ENCODE assay signal across 9 cellular contexts in genomic region chr14:96592591-96593388, GRCh38.
DNase-seq lines count a peak whose midpoint lies in the region; ATAC-seq, FAIRE-seq and TF ChIP-seq lines count a peak whose summit lies in the region.
"Had no signal": no experiment of that assay in that cellular context is flagged by ENCODE, and none has a peak within 500 bp of the region (broad histone marks: within the 10 kb centered on the region; RNA-seq: fewer than 3 reads in every experiment).

No MANE protein-coding gene starts in this region.

- H3K79me1 ChIP-seq in neuronal stem cell (ENCODE audit: low read depth, low read length) = no peaks in the 10 kb centered on the region

- peak overlapping the region; percentile 84 for H3K18ac ChIP-seq in neuronal stem cell (ENCODE audit: low read length)

- peak overlapping the region; percentile 28 for H3K23ac ChIP-seq in neuronal stem cell (ENCODE audit: low read depth, low read length, poor library complexity)

- H2BK120ac ChIP-seq in neuronal stem cell (ENCODE audit: low read depth, low read length) = peak overlapping the region; percentile 25

- CTCF ChIA-PET in A549 (lab: Yijun Ruan, JAX) = interaction anchor here (0.7 kb wide), 1 partner anchor 149 kb away, joined by 3 read pairs; no protein-coding TSS in a partner anchor

- peak overlapping the region; percentile 18 for H2BK15ac ChIP-seq in neuronal stem cell (ENCODE audit: low read length)

- H2BK12ac ChIP-seq in neuronal stem cell (ENCODE audit: low read length) = no peak overlapping the region

- peak overlapping the region; percentile 52 to 79; a peak in 5 of 6 replicates for H3K27ac ChIP-seq in A549
- no peak overlapping the region for H3K27ac ChIP-seq in neuronal stem cell (replicated peaks; ENCODE audit: low read length)
- H3K27ac ChIP-seq in tibial artery = no peak overlapping the region

- H3K4me1 ChIP-seq in A549 (peaks cover 6% of the 10 kb centered on the region; the same call in 1 of the 3 replicates), neuronal stem cell (ENCODE audit: control insufficient read depth in 2 of 2, insufficient read depth in 1 of 2, low read depth in 1 of 2, low read length in 2 of 2) (peaks cover 4 to 5% of the 10 kb centered on the region in 2 donors), tibial artery (peaks cover 0 to 8% (median 8%) of the 10 kb centered on the region in 4 donors)

- H2AK5ac ChIP-seq in neuronal stem cell (ENCODE audit: low read depth, low read length) = peak overlapping the region; percentile 32

- H3K4me3 ChIP-seq in A549 (peak overlapping the region; percentile 54), neuronal stem cell (ENCODE audit: low read length in 2 of 2) (peak overlapping the region in 1 of 2 donors; percentile 75), tibial artery (peak overlapping the region; percentile 7 to 32)

- no peak for TF ChIP-seq RAD21 in A549 (conservative IDR thresholded peaks at IDR 0.05 in 1 of 2, IDR thresholded peaks at IDR 0.05 in 1 of 2)

- H3K27me3 ChIP-seq in neuronal stem cell (ENCODE audit: control insufficient read depth in 3 of 3, insufficient read depth in 3 of 3, low read depth in 1 of 3, low read length in 3 of 3) = peaks cover 0 to 5% (median 5%) of the 10 kb centered on the region in 3 experiments
- H3K27me3 ChIP-seq in tibial artery = peaks cover 0 to 33% of the 10 kb centered on the region in 2 donors

- no peak overlapping the region for H2AFZ ChIP-seq in neuronal stem cell (ENCODE audit: low read length)

- no peak for FAIRE-seq in A549 (lab: Jason Lieb, UNC)
- FAIRE-seq: islet of Langerhans had no signal

- no peak overlapping the region for H4K91ac ChIP-seq in neuronal stem cell (ENCODE audit: low read depth, low read length, poor library complexity)

- no peaks in the 10 kb centered on the region for H3K36me3 ChIP-seq in neuronal stem cell (replicated peaks in 1 of 2; ENCODE audit: control insufficient read depth in 2 of 2, insufficient read depth in 2 of 2, low read length in 2 of 2)
- H3K36me3 ChIP-seq in tibial artery = no peaks in the 10 kb centered on the region

- H3K9ac ChIP-seq in neuronal stem cell (ENCODE audit: low read depth, low read length, poor library complexity) = no peak overlapping the region

- H3K14ac ChIP-seq in neuronal stem cell (ENCODE audit: low read length) = peak overlapping the region; percentile 26

- TF ChIP-seq CTCF in A549 (IDR thresholded peaks at IDR 0.05) (no peak), tibial artery (IDR thresholded peaks at IDR 0.05) (no peak)

- 15% methylated on average over 32 of the region's 54 CpGs for WGBS in A549 (ENCODE audit: missing lambda C conversion rate)
- WGBS in neuronal stem cell (ENCODE audit: extremely low coverage in 2 of 2, insufficient read length in 2 of 2, insufficient replicate concordance in 1 of 2), 2 donors = no CpG with 5 or more reads among the region's 54 CpGs

- no peak overlapping the region for H4K8ac ChIP-seq in neuronal stem cell (ENCODE audit: low read depth, low read length)

- peak; percentile 44 for TF ChIP-seq POLR2A in A549 (IDR thresholded peaks at IDR 0.05; ENCODE audit: low read length)

- ATAC-seq in A549 (peak; percentile 86 to 97), GM19467 (IDR thresholded peaks at IDR 0.05; ENCODE audit: unreplicated experiment) (peak; percentile 80)

- H3K9me3 ChIP-seq in A549 = no peaks in the 10 kb centered on the region
- H3K9me3 ChIP-seq in neuronal stem cell (replicated peaks in 1 of 2; ENCODE audit: control insufficient read depth in 2 of 2, insufficient read depth in 1 of 2, low read depth in 1 of 2, low read length in 2 of 2) = no peaks in the 10 kb centered on the region
- H3K9me3 ChIP-seq in tibial artery = no peaks in the 10 kb centered on the region

- no peak overlapping the region for H3K4ac ChIP-seq in neuronal stem cell (ENCODE audit: low read length)

- no peak for TF ChIP-seq EP300 in A549 (IDR thresholded peaks at IDR 0.05)

- H2BK5ac ChIP-seq in neuronal stem cell (ENCODE audit: low read length) = no peak overlapping the region

- H3K4me2 ChIP-seq in A549 (peak overlapping the region; percentile 96), neuronal stem cell (ENCODE audit: insufficient read depth, low read length, poor library complexity, severe bottlenecking) (peak overlapping the region; percentile 36)

- DNase-seq in A549 (ENCODE audit: low read depth in 1 of 2, low spot score in 1 of 2) (peak; percentile 45 to 89), HuH-7.5 (ENCODE audit: low spot score) (peak; percentile 33), fibroblast of peridontal ligament (ENCODE audit: extremely low read depth) (peak; percentile 13), neuronal stem cell (ENCODE audit: low spot score) (peak; percentile 26), tibial artery (no peak), NOMO-1 treated with dmso at 0.1 percent for 144 hours (lab: John Stamatoyannopoulos, UW; ENCODE audit: unreplicated experiment) (no peak)
- peak; percentile 77 to 83 for DNase-seq in activated T-cell treated with anti-CD3 and anti-CD28 coated beads, Interleukin-2, amount 50 U/mL, for 48 hours

- intact Hi-C loops in tibial artery (cut with DNase I; ENCODE audit: low total_unique reads) = no loop called here

- POLR2A ChIA-PET in A549 (lab: Yijun Ruan, JAX) = no interaction called here

TF ChIP-seq in A549, 52 proteins besides CTCF, POLR2A, EP300 and RAD21:
- TF ChIP-seq CBX8 (IDR thresholded peaks at IDR 0.05) = no peak
- TF ChIP-seq, protein P1, sequence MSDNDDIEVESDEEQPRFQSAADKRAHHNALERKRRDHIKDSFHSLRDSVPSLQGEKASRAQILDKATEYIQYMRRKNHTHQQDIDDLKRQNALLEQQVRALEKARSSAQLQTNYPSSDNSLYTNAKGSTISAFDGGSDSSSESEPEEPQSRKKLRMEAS (IDR thresholded peaks at IDR 0.05) = peak; percentile 73
- peak; percentile 39; the same call in 1 of the 2 replicates for TF ChIP-seq PHF8 (IDR thresholded peaks at IDR 0.05; ENCODE audit: borderline replicate concordance, low read depth)
- TF ChIP-seq RFX5 (IDR thresholded peaks at IDR 0.05) = no peak
- TF ChIP-seq, protein P2, sequence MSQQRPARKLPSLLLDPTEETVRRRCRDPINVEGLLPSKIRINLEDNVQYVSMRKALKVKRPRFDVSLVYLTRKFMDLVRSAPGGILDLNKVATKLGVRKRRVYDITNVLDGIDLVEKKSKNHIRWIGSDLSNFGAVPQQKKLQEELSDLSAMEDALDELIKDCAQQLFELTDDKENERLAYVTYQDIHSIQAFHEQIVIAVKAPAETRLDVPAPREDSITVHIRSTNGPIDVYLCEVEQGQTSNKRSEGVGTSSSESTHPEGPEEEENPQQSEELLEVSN (IDR thresholded peaks at IDR 0.05; ENCODE audit: borderline replicate concordance, low read depth) = peak; percentile 85; the same call in 1 of the 2 replicates
- no peak for TF ChIP-seq HMGXB4 (CRISPR knock-in tag; IDR thresholded peaks at IDR 0.05; ENCODE audit: borderline replicate concordance)

Comparison
In these comparisons a context has a peak if more than half of its experiments do, and no peak if none do; other contexts are left out.
1. DNase-seq: peak in A549 (2 of 2), HuH-7.5 (single experiment), activated T-cell treated with anti-CD3 and anti-CD28 coated beads, Interleukin-2, amount 50 U/mL, for 48 hours (2 of 2), fibroblast of peridontal ligament (single experiment) and neuronal stem cell (single experiment); none in tibial artery (0 of 2) and NOMO-1 treated with dmso at 0.1 percent for 144 hours (single experiment).
2. H3K27ac ChIP-seq: peak in A549 (2 of 2); none in neuronal stem cell (single experiment) and tibial artery (0 of 2).